Comparison of ENCODE assay signal across 28 cellular contexts in the genomic region with DNA sequence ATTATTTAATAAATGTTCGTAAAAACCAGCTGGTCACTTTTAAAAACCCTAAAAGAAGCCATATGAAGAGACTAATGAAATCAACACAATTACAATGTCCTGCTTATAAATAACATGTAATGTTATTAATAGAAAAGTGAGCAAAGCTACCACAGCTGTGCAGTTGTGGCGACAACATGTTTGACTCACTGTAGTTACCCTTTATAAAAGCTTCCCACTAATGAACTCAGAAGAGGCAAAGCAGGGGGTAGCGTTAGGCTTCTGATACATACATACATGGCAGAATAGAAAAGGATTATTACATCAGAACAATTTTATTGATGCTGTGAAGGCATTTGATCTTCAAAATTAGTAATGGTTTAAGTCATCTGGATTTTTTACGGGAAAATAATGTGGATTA.
"Had no signal": no experiment of that assay in that cellular context is flagged by ENCODE, and none has a peak within 500 bp of the region (broad histone marks: within the 10 kb centered on the region; RNA-seq: fewer than 3 reads in every experiment).

No MANE protein-coding gene starts in this region.

- DNase-seq: activated CD4-positive, alpha-beta memory T cell treated with anti-CD3 and anti-CD28 coated beads, Interleukin-2, amount 10 ng/mL, durations not matched to agents 7 days and 5 days; activated CD4-positive, alpha-beta T cell treated with anti-CD3 and anti-CD28 coated beads for 1 hour; activated CD4-positive, alpha-beta T cell treated with anti-CD3 and anti-CD28 coated beads, Interleukin-2, amount 10 ng/mL, durations not matched to agents 7 days and 5 days; activated CD8-positive, alpha-beta memory T cell treated with anti-CD3 and anti-CD28 coated beads, Interleukin-2, amount 50 U/mL, for 48 hours; activated gamma-delta T cell treated with Interleukin-2 at 50 U/mL for 16 hours; activated naive CD4-positive, alpha-beta T cell treated with anti-CD3 and anti-CD28 coated beads, Interleukin-2, amount 50 U/mL, for 16 hours; activated T-cell treated with anti-CD3 and anti-CD28 coated beads, Interleukin-2, amount 50 U/mL, for 4 hours; amniotic stem cell; brain microvascular endothelial cell; dorsolateral prefrontal cortex; effector memory CD4-positive, alpha-beta T cell; islet precursor cell; left ventricle myocardium inferior; mucosa of descending colon; naive B cell; nephron progenitor cell; small intestine; stimulated activated CD4-positive, alpha-beta T cell treated with anti-CD3 and anti-CD28 coated beads, Interleukin-4, amount 100 ng/mL, for 24 hours; substantia nigra; uterus had no signal

- H3K4me3 ChIP-seq: coronary artery, dorsolateral prefrontal cortex, gastroesophageal sphincter, hepatocyte, left ventricle myocardium inferior, mucosa of descending colon, uterus had no signal

- H3K27me3 ChIP-seq: brain microvascular endothelial cell, dorsolateral prefrontal cortex, gastroesophageal sphincter, hepatocyte, neutrophil, uterus had no signal

- H3K4me1 ChIP-seq: gastroesophageal sphincter, left ventricle myocardium inferior, uterus had no signal

- H2AFZ ChIP-seq: hepatocyte had no signal

- H3K9me3 ChIP-seq: gastroesophageal sphincter, mucosa of descending colon, neutrophil, uterus had no signal

- ATAC-seq: activated T-cell treated with anti-CD3 and anti-CD28 coated beads, Interleukin-2, amount 50 U/mL, for 4 hours; activated T-helper 17 cell treated with anti-CD3 and anti-CD28 coated beads, Interleukin-2, amount 50 U/mL, for 72 hours; gastroesophageal sphincter; mucosa of descending colon; sciatic nerve; stimulated activated effector memory CD8-positive, alpha-beta T cell treated with anti-CD3 and anti-CD28 coated beads, Interleukin-12 subunit alpha, Interleukin-12 subunit beta, amount 100 ng/mL, for 72 hours; WTC11 had no signal

- H3K4me2 ChIP-seq: hepatocyte had no signal

- H3K27ac ChIP-seq: brain microvascular endothelial cell, coronary artery, dorsolateral prefrontal cortex, gastroesophageal sphincter, hepatocyte, left ventricle myocardium inferior, neutrophil, uterus had no signal

- H3K79me2 ChIP-seq: hepatocyte had no signal

- H3K36me3 ChIP-seq: brain microvascular endothelial cell, gastroesophageal sphincter, left ventricle myocardium inferior, neutrophil, uterus had no signal
